In the genomic region with DNA sequence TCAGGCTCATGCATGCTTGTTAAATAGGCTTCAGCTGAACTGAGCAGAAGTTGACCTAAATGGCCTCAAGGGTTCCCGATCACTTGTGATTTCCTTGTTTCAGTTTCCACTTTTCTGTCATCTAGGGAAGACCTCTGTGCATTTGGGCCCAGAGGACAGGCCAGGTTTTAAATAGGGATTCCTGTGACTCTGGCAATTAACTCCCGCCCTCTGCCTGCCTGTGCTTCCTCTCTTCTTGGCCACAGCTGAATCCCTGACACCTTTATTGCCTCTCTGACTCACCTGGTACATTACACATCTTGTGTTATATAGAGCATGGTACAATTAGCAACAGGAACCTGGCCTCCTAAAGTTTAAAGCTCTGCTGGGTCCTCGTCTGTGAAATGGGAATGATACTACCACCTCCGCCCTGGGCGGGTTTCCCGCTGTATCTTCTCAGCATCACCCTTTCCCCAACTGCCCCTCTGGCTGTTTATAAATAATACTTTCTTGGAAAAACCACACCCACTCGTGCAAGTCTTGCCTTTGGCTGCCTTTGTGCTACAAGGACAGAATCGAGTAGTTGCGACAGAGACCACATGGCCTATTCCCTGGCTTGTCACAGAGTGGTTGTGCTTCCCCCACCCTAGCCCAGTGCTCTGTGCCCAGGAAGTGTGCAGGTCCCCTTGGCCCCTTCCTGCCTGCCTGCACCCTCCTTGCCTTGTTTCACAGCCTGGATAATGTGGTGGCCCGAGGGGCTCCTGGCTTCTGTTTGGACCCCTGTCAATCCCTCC, we compare ENCODE assay signal across 9 cellular contexts. TPM values are rescaled to one million over a fixed set of nuclear protein-coding genes. Genes with fewer than 3 reads are reported as not detected.
DNase-seq lines count a peak whose midpoint lies in the region; ATAC-seq, FAIRE-seq and TF ChIP-seq lines count a peak whose summit lies in the region.
"Had no signal": no experiment of that assay in that cellular context is flagged by ENCODE, and none has a peak within 500 bp of the region (broad histone marks: within the 10 kb centered on the region; RNA-seq: fewer than 3 reads in every experiment).

No MANE protein-coding gene starts in this region.

- H3K9me3 ChIP-seq in Peyer's patch: no peaks in the 10 kb centered on the region

- in situ Hi-C loops in brain microvascular endothelial cell (cut with HindIII; ENCODE audit: low pct_ligation_motif_present, low sequenced_read_pairs): no loop called here

- TF ChIP-seq CTCF in Peyer's patch (IDR thresholded peaks at IDR 0.05): peak in 2 of 6 experiments; percentile 9 to 33
- TF ChIP-seq CTCF in foreskin keratinocyte (conservative IDR thresholded peaks at IDR 0.05): no peak
- TF ChIP-seq CTCF in brain microvascular endothelial cell (IDR thresholded peaks at IDR 0.05; ENCODE audit: low read depth, low read length, missing control alignments): no peak

- DNase-seq in GM18507 (ENCODE audit: extremely low spot score, insufficient read length, low read depth): no peak
- DNase-seq in Peyer's patch: peak in 2 of 3 donors; percentile 59 to 77
- DNase-seq in foreskin keratinocyte: peak; percentile 60 to 76
- peak; percentile 79 for DNase-seq in renal cortical epithelial cell (ENCODE audit: low read depth)
- DNase-seq in brain microvascular endothelial cell: no peak
- no peak for DNase-seq in GM19240 (ENCODE audit: insufficient read length, low spot score)
- DNase-seq: T-cell had no signal

- H3K4me1 ChIP-seq in Peyer's patch: peaks cover 0 to 35% (median 0%) of the 10 kb centered on the region in 4 donors
- H3K4me1 ChIP-seq in foreskin keratinocyte: peaks cover 5% of the 10 kb centered on the region

- ATAC-seq in foreskin keratinocyte (peak; percentile 92), GM21526 (IDR thresholded peaks at IDR 0.05; ENCODE audit: low FRiP score, unreplicated experiment) (no peak), GM21723 (IDR thresholded peaks at IDR 0.05; ENCODE audit: unreplicated experiment) (no peak)
- ATAC-seq: T-cell had no signal

- peak overlapping the region in 3 of 4 donors; percentile 9 to 88 (median 87) for H3K27ac ChIP-seq in Peyer's patch
- H3K27ac ChIP-seq in foreskin keratinocyte: no peak overlapping the region
- no peak overlapping the region for H3K27ac ChIP-seq in brain microvascular endothelial cell

- H3K36me3 ChIP-seq in Peyer's patch: no peaks in the 10 kb centered on the region
- H3K36me3 ChIP-seq in brain microvascular endothelial cell (replicated peaks): no peaks in the 10 kb centered on the region

- FAIRE-seq in GM18507 (lab: Jason Lieb, UNC): peak; percentile 42

- no peak for TF ChIP-seq POLR2A in Peyer's patch (IDR thresholded peaks at IDR 0.05)

- H3K27me3 ChIP-seq in Peyer's patch (no peaks in the 10 kb centered on the region), foreskin keratinocyte (peaks cover 19% of the 10 kb centered on the region), brain microvascular endothelial cell (replicated peaks) (no peaks in the 10 kb centered on the region)

- H3K4me3 ChIP-seq in Peyer's patch (no peak overlapping the region), brain microvascular endothelial cell (ENCODE audit: low read depth, low read length) (no peak overlapping the region)

RNA-seq across cellular contexts. Expression of a gene that starts 8.0 kb away (rescaled TPM):
- total RNA-seq in Peyer's patch: 10 to 100 TPM in 3 of 4 donors, 1 to 10 TPM in 1; 6.6 to 28.5 (median 19.5) TPM
- total RNA-seq in foreskin keratinocyte: 0.24 and 0.35 TPM in 2 replicates
- 0.09 and 0.39 TPM in 2 replicates for polyA plus RNA-seq in foreskin keratinocyte
- total RNA-seq in renal cortical epithelial cell: 4.7 and 7.7 TPM in 2 replicates

Comparison
In these comparisons a context has a peak if more than half of its experiments do, and no peak if none do; other contexts are left out.
1. DNase-seq: peak in Peyer's patch (2 of 3), foreskin keratinocyte (2 of 2) and renal cortical epithelial cell (single experiment); none in GM18507 (single experiment), brain microvascular endothelial cell (single experiment) and GM19240 (single experiment).
2. H3K27ac ChIP-seq: peak in Peyer's patch (3 of 4); none in foreskin keratinocyte (single experiment) and brain microvascular endothelial cell (single experiment).